ENCODE assay signal across 9 cellular contexts in the genomic region with DNA sequence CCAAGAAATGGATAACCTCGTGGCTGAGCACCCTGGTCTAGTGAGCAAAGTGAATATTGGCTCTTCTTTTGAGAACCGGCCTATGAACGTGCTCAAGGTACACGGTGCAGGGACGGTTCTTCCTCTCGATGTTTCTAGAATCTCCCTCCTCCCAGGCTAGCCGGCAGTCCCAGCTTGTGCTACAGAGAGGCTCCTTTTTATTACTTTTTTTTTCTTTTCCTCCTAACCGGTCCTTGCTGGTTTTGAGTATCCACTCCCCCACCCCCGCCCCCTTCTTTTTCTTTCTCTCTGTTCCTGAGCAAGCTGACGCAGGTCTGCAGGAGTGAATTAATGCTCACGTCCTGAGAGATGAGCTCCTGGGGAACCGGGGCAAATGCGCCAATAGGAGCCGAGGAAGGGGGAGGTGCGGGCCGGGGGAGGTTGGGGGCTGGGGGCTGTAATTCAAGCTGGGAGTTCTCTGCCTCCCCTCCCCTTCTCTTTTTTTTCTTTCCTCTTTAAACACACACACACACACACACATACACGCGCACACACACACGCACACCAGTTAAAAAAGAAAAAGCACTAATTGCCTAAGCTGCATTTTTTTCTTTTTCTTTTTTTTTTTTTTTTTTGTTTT. TPM values are rescaled to one million over a fixed set of nuclear protein-coding genes. Genes with fewer than 3 reads are reported as not detected.
DNase-seq lines count a peak whose midpoint lies in the region; ATAC-seq and TF ChIP-seq lines count a peak whose summit lies in the region.
"Had no signal": no experiment of that assay in that cellular context is flagged by ENCODE, and none has a peak within 500 bp of the region (broad histone marks: within the 10 kb centered on the region; RNA-seq: fewer than 3 reads in every experiment).

No MANE protein-coding gene starts in this region.

- H3K9me3 ChIP-seq in iPS-20b (ENCODE audit: insufficient read depth, low read depth, low read length) (no peaks in the 10 kb centered on the region), suprapubic skin (no peaks in the 10 kb centered on the region)

- TF ChIP-seq CTCF in suprapubic skin (IDR thresholded peaks at IDR 0.05), result no peak

- TF ChIP-seq POLR2A in suprapubic skin (IDR thresholded peaks at IDR 0.05), result no peak

- H3K4me3 ChIP-seq in iPS-20b (ENCODE audit: low read length), result peak overlapping the region; percentile 58
- peak overlapping the region; percentile 28 for H3K4me3 ChIP-seq in suprapubic skin
- H3K4me3 ChIP-seq: GM12878 had no signal

- peak overlapping the region; percentile 96 for H3K9ac ChIP-seq in iPS-20b (ENCODE audit: low read depth, low read length)

- no peak overlapping the region for H3K27ac Mint-ChIP-seq in activated naive CD8-positive, alpha-beta T cell

- H3K36me3 ChIP-seq in iPS-20b (ENCODE audit: insufficient read depth, low read depth, low read length) (no peaks in the 10 kb centered on the region), suprapubic skin (no peaks in the 10 kb centered on the region)

- TF ChIP-seq EP300 in suprapubic skin (IDR thresholded peaks at IDR 0.05), result no peak

- H3K27ac ChIP-seq in iPS-20b (ENCODE audit: low read length) (peak overlapping the region; percentile 98), suprapubic skin (no peak overlapping the region)

- H3K4me3 Mint-ChIP-seq in activated naive CD8-positive, alpha-beta T cell, result peak overlapping the region; percentile 76

- peaks cover 39% of the 10 kb centered on the region; the same call in 1 of the 2 replicates for H3K4me1 ChIP-seq in iPS-20b (ENCODE audit: insufficient read depth, low read length)
- peaks cover 29% of the 10 kb centered on the region for H3K4me1 ChIP-seq in suprapubic skin

- H3K27me3 Mint-ChIP-seq in activated naive CD8-positive, alpha-beta T cell, result no peaks in the 10 kb centered on the region

- no peaks in the 10 kb centered on the region for H3K9me3 Mint-ChIP-seq in activated naive CD8-positive, alpha-beta T cell (ENCODE audit: low read depth)

- peaks cover 25% of the 10 kb centered on the region for H3K4me1 Mint-ChIP-seq in activated naive CD8-positive, alpha-beta T cell (ENCODE audit: low read depth)

- DNase-seq in C1 segment of cervical spinal cord (lab: John Stamatoyannopoulos, UW), result peak in 8 of 14 donors; percentile 8 to 61 (median 46)
- peak; percentile 88 to 98 (median 96) for DNase-seq in NCI-H1417 (lab: John Stamatoyannopoulos, UW)
- DNase-seq in suprapubic skin (ENCODE audit: low spot score in 2 of 2), result no peak

- H3K27me3 ChIP-seq in iPS-20b (ENCODE audit: insufficient read depth, low read length) (peaks cover 3% of the 10 kb centered on the region; the same call in 1 of the 2 replicates), suprapubic skin (no peaks in the 10 kb centered on the region)

- no peaks in the 10 kb centered on the region for H3K36me3 Mint-ChIP-seq in activated naive CD8-positive, alpha-beta T cell

- ATAC-seq in GM21717 (IDR thresholded peaks at IDR 0.05; ENCODE audit: unreplicated experiment), result no peak
- ATAC-seq in HG03378 (IDR thresholded peaks at IDR 0.05; ENCODE audit: unreplicated experiment), result no peak
- no peak for ATAC-seq in HG03354 (IDR thresholded peaks at IDR 0.05; ENCODE audit: poor library complexity, severe bottlenecking, unreplicated experiment)
- ATAC-seq: GM12878 had no signal

- 12% methylated on average over 19 of the region's 19 CpGs for WGBS in suprapubic skin

RNA-seq across cellular contexts. Expression of a gene that starts 6.5 kb away (rescaled TPM):
- not detected for total RNA-seq in suprapubic skin

RNA-seq across cellular contexts. Expression of a gene that starts 19.8 kb away (rescaled TPM):
- total RNA-seq in suprapubic skin, result 100 to 1,000 TPM in 1 of 4 donors, 10 to 100 TPM in 3; 68.7 to 116 (median 83.0) TPM

Comparison
In these comparisons a context has a peak if more than half of its experiments do, and no peak if none do; other contexts are left out.
1. DNase-seq: peak in C1 segment of cervical spinal cord (8 of 14) and NCI-H1417 (3 of 3); none in suprapubic skin (0 of 2).